ENCODE assay signal across 1 cellular context in the genomic region with DNA sequence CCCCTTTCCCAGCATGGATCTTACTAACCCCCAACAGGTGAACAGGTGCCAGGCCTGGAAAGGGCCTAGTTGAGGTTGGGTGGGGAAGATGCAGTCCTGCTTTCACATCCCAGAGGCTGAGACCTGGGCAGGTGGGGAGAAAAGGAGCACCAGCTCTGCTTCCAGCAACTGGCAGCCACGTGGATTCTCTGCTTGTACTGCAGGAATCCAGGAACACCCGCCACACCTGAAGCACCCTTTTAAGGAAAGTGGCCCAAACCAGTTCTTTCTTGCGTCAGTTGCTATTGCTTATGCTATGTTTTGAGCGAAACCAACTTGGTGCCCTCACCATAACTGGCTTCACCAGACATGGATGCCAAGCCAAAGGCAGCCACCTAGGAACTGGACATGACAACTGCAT.
TF ChIP-seq lines count a peak whose summit lies in the region.

No MANE protein-coding gene starts in this region.

TF ChIP-seq in IMR-90, 13 proteins besides CTCF, POLR2A, EP300 and RAD21:
- no peak for TF ChIP-seq FOS (IDR thresholded peaks at IDR 0.05; ENCODE audit: low read depth, low read length)
- TF ChIP-seq, protein P1, sequence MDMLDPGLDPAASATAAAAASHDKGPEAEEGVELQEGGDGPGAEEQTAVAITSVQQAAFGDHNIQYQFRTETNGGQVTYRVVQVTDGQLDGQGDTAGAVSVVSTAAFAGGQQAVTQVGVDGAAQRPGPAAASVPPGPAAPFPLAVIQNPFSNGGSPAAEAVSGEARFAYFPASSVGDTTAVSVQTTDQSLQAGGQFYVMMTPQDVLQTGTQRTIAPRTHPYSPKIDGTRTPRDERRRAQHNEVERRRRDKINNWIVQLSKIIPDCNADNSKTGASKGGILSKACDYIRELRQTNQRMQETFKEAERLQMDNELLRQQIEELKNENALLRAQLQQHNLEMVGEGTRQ (IDR thresholded peaks at IDR 0.05; ENCODE audit: low read depth, low read length), result no peak
- no peak for TF ChIP-seq BHLHE40 (IDR thresholded peaks at IDR 0.05; ENCODE audit: low read depth, low read length)
- TF ChIP-seq CEBPB (IDR thresholded peaks at IDR 0.05; ENCODE audit: low read depth, low read length), result no peak
- TF ChIP-seq RFX5 (IDR thresholded peaks at IDR 0.05; ENCODE audit: low read depth, low read length), result no peak
- TF ChIP-seq NFE2L2 (IDR thresholded peaks at IDR 0.05; ENCODE audit: low read depth, low read length), result no peak
- TF ChIP-seq ELK1 (IDR thresholded peaks at IDR 0.05; ENCODE audit: borderline replicate concordance, low read depth, low read length), result no peak
- TF ChIP-seq MXI1 (IDR thresholded peaks at IDR 0.05; ENCODE audit: borderline replicate concordance, low read depth, low read length), result no peak
- no peak for TF ChIP-seq RCOR1 (IDR thresholded peaks at IDR 0.05; ENCODE audit: insufficient replicate concordance, low read length)
- no peak for TF ChIP-seq MAZ (IDR thresholded peaks at IDR 0.05; ENCODE audit: borderline replicate concordance, low read depth, low read length)
- no peak for TF ChIP-seq MAFK (IDR thresholded peaks at IDR 0.05; ENCODE audit: low read depth, low read length)
- no peak for TF ChIP-seq CHD1 (IDR thresholded peaks at IDR 0.05; ENCODE audit: low read depth, low read length)
- no peak for TF ChIP-seq SMC3 (IDR thresholded peaks at IDR 0.05; ENCODE audit: low read depth, low read length)
TF ChIP-seq in IMR-90: peak in this region for 0.
